Comparison of ENCODE assay signal across 34 cellular contexts in genomic region chr10:56298941-56299340, GRCh38.
"Had no signal": no experiment of that assay in that cellular context is flagged by ENCODE, and none has a peak within 500 bp of the region (broad histone marks: within the 10 kb centered on the region; RNA-seq: fewer than 3 reads in every experiment).

No MANE protein-coding gene starts in this region.

- H3K4me3 ChIP-seq: heart right ventricle, pancreas, psoas muscle, sigmoid colon, tibial artery, upper lobe of right lung had no signal

- H3K27me3 ChIP-seq: brain microvascular endothelial cell, foreskin keratinocyte, heart right ventricle, pancreas, sigmoid colon, tibial artery, upper lobe of right lung had no signal

- FAIRE-seq: astrocyte, endothelial cell of umbilical vein, pancreas, small intestine, TTC549 had no signal

- H3K36me3 ChIP-seq: brain microvascular endothelial cell, heart right ventricle, pancreas, sigmoid colon, tibial artery, upper lobe of right lung had no signal

- DNase-seq: activated CD4-positive, alpha-beta memory T cell treated with anti-CD3 and anti-CD28 coated beads, Interleukin-2, amount 10 ng/mL, durations not matched to agents 7 days and 5 days; activated CD4-positive, alpha-beta T cell treated with anti-CD3 and anti-CD28 coated beads, Interleukin-2, amount 10 ng/mL, durations not matched to agents 24 days and 14 days; activated CD8-positive, alpha-beta memory T cell treated with anti-CD3 and anti-CD28 coated beads, Interleukin-2, amount 50 U/mL, for 48 hours; activated gamma-delta T cell treated with Interleukin-2 at 50 U/mL for 16 hours; activated naive CD4-positive, alpha-beta T cell treated with anti-CD3 and anti-CD28 coated beads, Interleukin-2, amount 50 U/mL, for 16 hours; activated T-cell treated with anti-CD3 and anti-CD28 coated beads, Interleukin-2, amount 50 U/mL, for 24 hours; amniotic stem cell; brain microvascular endothelial cell; cortex of kidney; effector memory CD8-positive, alpha-beta T cell; foreskin keratinocyte; heart right ventricle; midbrain; naive thymus-derived CD4-positive, alpha-beta T cell; nucleus accumbens; pancreas; psoas muscle; sigmoid colon; small intestine; stimulated activated CD4-positive, alpha-beta T cell treated with anti-CD3 and anti-CD28 coated beads, Interleukin-1b, Interleukin-23, amount 100 ng/mL, for 48 hours; stimulated activated CD4-positive, alpha-beta T cell treated with anti-CD3 and anti-CD28 coated beads, Interleukin-4, amount 100 ng/mL, for 4 hours; stimulated activated CD8-positive, alpha-beta memory T cell treated with anti-CD3 and anti-CD28 coated beads, Interleukin-4, amount 100 ng/mL, for 48 hours; stimulated activated naive CD8-positive, alpha-beta T cell treated with anti-CD3 and anti-CD28 coated beads, Interleukin-15, amount 100 ng/mL, for 72 hours; substantia nigra; T-helper 1 cell; tibial artery; upper lobe of right lung had no signal

- ATAC-seq: activated CD4-positive, CD25-positive, alpha-beta regulatory T cell treated with anti-CD3 and anti-CD28 coated beads, Interleukin-2, amount 50 U/mL, for 24 hours; effector memory CD8-positive, alpha-beta T cell; esophagus mucosa; foreskin keratinocyte; heart right ventricle; naive thymus-derived CD4-positive, alpha-beta T cell; pancreas; psoas muscle; stimulated activated memory B cell treated with anti-CD40 and anti-IgM and Interleukin-4, amounts not matched to agents 10 μg/mL and 1 μg/mL and 100 μg/mL, for 72 hours; stimulated activated naive CD8-positive, alpha-beta T cell treated with anti-CD3 and anti-CD28 coated beads, Interleukin-15, amount 100 ng/mL, for 72 hours; upper lobe of right lung had no signal

- H3K9me3 ChIP-seq: heart right ventricle, pancreas, psoas muscle, sigmoid colon, tibial artery, upper lobe of right lung had no signal

- H3K27ac ChIP-seq: brain microvascular endothelial cell, foreskin keratinocyte, heart right ventricle, pancreas, psoas muscle, sigmoid colon, tibial artery, upper lobe of right lung, VCaP had no signal

- H3K4me1 ChIP-seq: foreskin keratinocyte, heart right ventricle, pancreas, psoas muscle, sigmoid colon, tibial artery, upper lobe of right lung had no signal
